In the genomic region with DNA sequence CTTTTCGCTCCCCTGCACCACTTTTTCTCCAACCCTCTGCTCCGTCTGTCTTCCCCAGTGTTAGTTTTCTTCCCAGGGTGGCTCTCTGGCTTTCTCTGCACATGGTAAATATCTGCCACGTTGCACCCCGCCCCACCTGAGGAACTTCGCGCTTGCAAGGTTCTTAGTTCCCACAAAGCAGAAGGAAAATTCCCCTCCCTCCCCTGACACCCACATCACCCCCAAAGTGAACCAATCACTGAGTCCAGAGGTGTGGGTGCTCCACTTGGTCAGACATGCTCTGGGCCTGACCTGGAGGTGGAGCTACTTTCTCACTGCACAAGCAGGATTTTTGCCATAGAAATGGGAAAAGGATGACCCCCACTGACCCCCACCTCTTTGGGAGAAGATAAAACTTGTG, we compare ENCODE assay signal across 25 cellular contexts.
"Had no signal": no experiment of that assay in that cellular context is flagged by ENCODE, and none has a peak within 500 bp of the region (broad histone marks: within the 10 kb centered on the region; RNA-seq: fewer than 3 reads in every experiment).

No MANE protein-coding gene starts in this region.

- H3K4me3 Mint-ChIP-seq: activated CD4-positive, alpha-beta memory T cell treated with anti-CD3 and anti-CD28 coated beads for 36 hours; activated naive CD4-positive, alpha-beta T cell treated with anti-CD3 and anti-CD28 coated beads, Interleukin-2, amount 10 ng/mL, durations not matched to agents 7 days and 5 days; activated naive CD8-positive, alpha-beta T cell; central memory CD8-positive, alpha-beta T cell; T-cell; T-helper 2 cell treated with Interferon-gamma antibody and Interleukin-4, amounts not matched to agents 5 μg/mL and 100 μg/mL, for 36 hours had no signal

- H3K27me3 Mint-ChIP-seq: activated CD4-positive, alpha-beta memory T cell treated with anti-CD3 and anti-CD28 coated beads for 36 hours; activated naive CD8-positive, alpha-beta T cell; central memory CD8-positive, alpha-beta T cell; T-cell had no signal

- H3K27ac Mint-ChIP-seq: activated CD4-positive, alpha-beta memory T cell treated with anti-CD3 and anti-CD28 coated beads for 36 hours; activated naive CD4-positive, alpha-beta T cell treated with anti-CD3 and anti-CD28 coated beads, Interleukin-2, amount 10 ng/mL, durations not matched to agents 7 days and 5 days; activated naive CD8-positive, alpha-beta T cell; T-helper 2 cell treated with Interferon-gamma antibody and Interleukin-4, amounts not matched to agents 5 μg/mL and 100 μg/mL, for 36 hours had no signal

- ATAC-seq: Right ventricle myocardium inferior, SK-N-SH treated with all-trans-retinoic acid at 6 μM for 48 hours, T-cell had no signal

- DNase-seq: activated CD4-positive, alpha-beta memory T cell treated with anti-CD3 and anti-CD28 coated beads for 36 hours; activated CD4-positive, alpha-beta T cell treated with anti-CD3 and anti-CD28 coated beads, Interleukin-2, amount 50 U/mL, for 1 hour; activated CD8-positive, alpha-beta memory T cell treated with anti-CD3 and anti-CD28 coated beads, Interleukin-2, amount 50 U/mL, for 48 hours; activated effector memory CD4-positive, alpha-beta T cell treated with Interleukin-2 at 50 U/mL for 16 hours; activated naive CD4-positive, alpha-beta T cell treated with anti-CD3 and anti-CD28 coated beads, Interleukin-2, amount 10 ng/mL, durations not matched to agents 7 days and 5 days; activated T-cell treated with anti-CD3 and anti-CD28 coated beads, Interleukin-2, amount 50 U/mL, for 48 hours; amygdala; Kasumi-1; KG1; NCI-H1092 treated with DMSO at 0.1 percent for 48 hours; NCI-H187; NCI-H2029 treated with DMSO at 0.1 percent for 48 hours; NCI-H2107; NCI-H2171; NCI-H446; NCI-H510A treated with DMSO at 0.1 percent for 48 hours; NCI-H526 treated with DMSO at 0.1 percent for 48 hours; PC-9; SIG-M5; T-cell had no signal

- H3K36me3 Mint-ChIP-seq: activated CD4-positive, alpha-beta memory T cell treated with anti-CD3 and anti-CD28 coated beads for 36 hours; T-cell had no signal

- H3K9me3 Mint-ChIP-seq: activated CD4-positive, alpha-beta memory T cell treated with anti-CD3 and anti-CD28 coated beads for 36 hours; central memory CD8-positive, alpha-beta T cell; T-cell; T-helper 2 cell treated with Interferon-gamma antibody and Interleukin-4, amounts not matched to agents 5 μg/mL and 100 μg/mL, for 36 hours had no signal
